1 cellular context compared by ENCODE assay signal in the genomic region with DNA sequence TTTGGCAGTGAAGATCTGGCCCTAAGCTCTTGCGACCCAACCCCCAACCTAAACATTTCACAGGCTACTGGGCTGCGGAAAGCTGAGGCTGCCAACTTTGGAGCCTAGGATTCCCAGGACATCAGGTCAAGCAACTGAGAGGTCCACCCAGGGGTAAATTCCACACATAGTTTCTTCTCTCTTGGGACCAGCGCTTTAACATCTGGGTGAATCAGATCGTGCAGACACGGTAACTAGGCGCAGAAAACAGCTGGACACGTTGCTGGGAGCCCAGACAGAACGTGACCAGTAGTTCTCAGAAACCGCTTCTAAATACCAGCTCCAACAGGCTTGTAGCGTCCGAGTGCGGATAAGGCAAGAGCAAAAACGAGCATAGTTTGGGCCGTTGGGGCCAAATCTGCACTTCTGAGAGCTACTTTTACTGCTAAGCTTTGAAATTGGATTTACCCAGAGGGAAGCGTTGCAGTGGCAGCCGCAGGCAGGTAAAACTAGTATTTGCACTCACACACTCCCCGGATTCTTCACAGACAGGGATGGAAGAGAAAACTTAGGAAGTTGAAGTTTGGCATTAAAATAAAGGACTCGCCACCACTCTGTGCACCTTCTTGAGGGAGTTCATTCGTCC.
TF ChIP-seq lines count a peak whose summit lies in the region.

No MANE protein-coding gene starts in this region.

TF ChIP-seq in HepG2, 621 proteins besides CTCF, POLR2A, EP300 and RAD21 (continued from another document and continues in another):
- TF ChIP-seq ZNF790 (CRISPR knock-in tag; IDR thresholded peaks at IDR 0.05; ENCODE audit: borderline replicate concordance) = no peak
- peak; percentile 77; the same call in 1 of the 2 replicates for TF ChIP-seq BHLHE40 (IDR thresholded peaks at IDR 0.05; ENCODE audit: low read length)
- peak; percentile 8; the same call in 1 of the 2 replicates for TF ChIP-seq HDAC1 (CRISPR knock-in tag; IDR thresholded peaks at IDR 0.05)
- no peak for TF ChIP-seq FLYWCH1 (CRISPR knock-in tag; IDR thresholded peaks at IDR 0.05)
- TF ChIP-seq SP4 (CRISPR knock-in tag; IDR thresholded peaks at IDR 0.05) = no peak
- TF ChIP-seq ZNF24 (IDR thresholded peaks at IDR 0.05) = no peak
- TF ChIP-seq ATM (IDR thresholded peaks at IDR 0.05; ENCODE audit: borderline replicate concordance) = no peak
- TF ChIP-seq ZNF414 (CRISPR knock-in tag; IDR thresholded peaks at IDR 0.05) = no peak
- TF ChIP-seq SAFB2 (CRISPR knock-in tag; IDR thresholded peaks at IDR 0.05; ENCODE audit: borderline replicate concordance, low read depth) = no peak
- peak; percentile 11; the same call in 1 of the 2 replicates for TF ChIP-seq PAXIP1 (CRISPR knock-in tag; conservative IDR thresholded peaks at IDR 0.05)
- TF ChIP-seq ZNF224 (CRISPR knock-in tag; IDR thresholded peaks at IDR 0.05) = peak; percentile 25; the same call in 1 of the 2 replicates
- TF ChIP-seq GATAD2A (CRISPR knock-in tag; IDR thresholded peaks at IDR 0.05) = no peak
- 0 out of 2 replicates have a peak, but pooled peaks have one; percentile 37 for TF ChIP-seq ZNF598 (CRISPR knock-in tag; IDR thresholded peaks at IDR 0.05; ENCODE audit: borderline replicate concordance)
- no peak for TF ChIP-seq GLI4 (CRISPR knock-in tag; IDR thresholded peaks at IDR 0.05; ENCODE audit: borderline replicate concordance)
- no peak for TF ChIP-seq ZFYVE20 (CRISPR knock-in tag; IDR thresholded peaks at IDR 0.05; ENCODE audit: borderline replicate concordance, low read depth)
- no peak for TF ChIP-seq NR2C2 (CRISPR knock-in tag; IDR thresholded peaks at IDR 0.05; ENCODE audit: borderline replicate concordance)
- TF ChIP-seq, protein P1, sequence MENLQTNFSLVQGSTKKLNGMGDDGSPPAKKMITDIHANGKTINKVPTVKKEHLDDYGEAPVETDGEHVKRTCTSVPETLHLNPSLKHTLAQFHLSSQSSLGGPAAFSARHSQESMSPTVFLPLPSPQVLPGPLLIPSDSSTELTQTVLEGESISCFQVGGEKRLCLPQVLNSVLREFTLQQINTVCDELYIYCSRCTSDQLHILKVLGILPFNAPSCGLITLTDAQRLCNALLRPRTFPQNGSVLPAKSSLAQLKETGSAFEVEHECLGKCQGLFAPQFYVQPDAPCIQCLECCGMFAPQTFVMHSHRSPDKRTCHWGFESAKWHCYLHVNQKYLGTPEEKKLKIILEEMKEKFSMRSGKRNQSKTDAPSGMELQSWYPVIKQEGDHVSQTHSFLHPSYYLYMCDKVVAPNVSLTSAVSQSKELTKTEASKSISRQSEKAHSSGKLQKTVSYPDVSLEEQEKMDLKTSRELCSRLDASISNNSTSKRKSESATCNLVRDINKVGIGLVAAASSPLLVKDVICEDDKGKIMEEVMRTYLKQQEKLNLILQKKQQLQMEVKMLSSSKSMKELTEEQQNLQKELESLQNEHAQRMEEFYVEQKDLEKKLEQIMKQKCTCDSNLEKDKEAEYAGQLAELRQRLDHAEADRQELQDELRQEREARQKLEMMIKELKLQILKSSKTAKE (CRISPR knock-in tag; IDR thresholded peaks at IDR 0.05; ENCODE audit: borderline replicate concordance) = no peak
- TF ChIP-seq, protein P2, sequence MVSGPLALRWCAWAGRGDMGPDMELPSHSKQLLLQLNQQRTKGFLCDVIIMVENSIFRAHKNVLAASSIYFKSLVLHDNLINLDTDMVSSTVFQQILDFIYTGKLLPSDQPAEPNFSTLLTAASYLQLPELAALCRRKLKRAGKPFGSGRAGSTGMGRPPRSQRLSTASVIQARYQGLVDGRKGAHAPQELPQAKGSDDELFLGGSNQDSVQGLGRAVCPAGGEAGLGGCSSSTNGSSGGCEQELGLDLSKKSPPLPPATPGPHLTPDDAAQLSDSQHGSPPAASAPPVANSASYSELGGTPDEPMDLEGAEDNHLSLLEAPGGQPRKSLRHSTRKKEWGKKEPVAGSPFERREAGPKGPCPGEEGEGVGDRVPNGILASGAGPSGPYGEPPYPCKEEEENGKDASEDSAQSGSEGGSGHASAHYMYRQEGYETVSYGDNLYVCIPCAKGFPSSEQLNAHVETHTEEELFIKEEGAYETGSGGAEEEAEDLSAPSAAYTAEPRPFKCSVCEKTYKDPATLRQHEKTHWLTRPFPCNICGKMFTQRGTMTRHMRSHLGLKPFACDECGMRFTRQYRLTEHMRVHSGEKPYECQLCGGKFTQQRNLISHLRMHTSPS (CRISPR knock-in tag; IDR thresholded peaks at IDR 0.05; ENCODE audit: low read depth) = no peak
- TF ChIP-seq IKZF1 (IDR thresholded peaks at IDR 0.05) = no peak
- TF ChIP-seq, protein P3, sequence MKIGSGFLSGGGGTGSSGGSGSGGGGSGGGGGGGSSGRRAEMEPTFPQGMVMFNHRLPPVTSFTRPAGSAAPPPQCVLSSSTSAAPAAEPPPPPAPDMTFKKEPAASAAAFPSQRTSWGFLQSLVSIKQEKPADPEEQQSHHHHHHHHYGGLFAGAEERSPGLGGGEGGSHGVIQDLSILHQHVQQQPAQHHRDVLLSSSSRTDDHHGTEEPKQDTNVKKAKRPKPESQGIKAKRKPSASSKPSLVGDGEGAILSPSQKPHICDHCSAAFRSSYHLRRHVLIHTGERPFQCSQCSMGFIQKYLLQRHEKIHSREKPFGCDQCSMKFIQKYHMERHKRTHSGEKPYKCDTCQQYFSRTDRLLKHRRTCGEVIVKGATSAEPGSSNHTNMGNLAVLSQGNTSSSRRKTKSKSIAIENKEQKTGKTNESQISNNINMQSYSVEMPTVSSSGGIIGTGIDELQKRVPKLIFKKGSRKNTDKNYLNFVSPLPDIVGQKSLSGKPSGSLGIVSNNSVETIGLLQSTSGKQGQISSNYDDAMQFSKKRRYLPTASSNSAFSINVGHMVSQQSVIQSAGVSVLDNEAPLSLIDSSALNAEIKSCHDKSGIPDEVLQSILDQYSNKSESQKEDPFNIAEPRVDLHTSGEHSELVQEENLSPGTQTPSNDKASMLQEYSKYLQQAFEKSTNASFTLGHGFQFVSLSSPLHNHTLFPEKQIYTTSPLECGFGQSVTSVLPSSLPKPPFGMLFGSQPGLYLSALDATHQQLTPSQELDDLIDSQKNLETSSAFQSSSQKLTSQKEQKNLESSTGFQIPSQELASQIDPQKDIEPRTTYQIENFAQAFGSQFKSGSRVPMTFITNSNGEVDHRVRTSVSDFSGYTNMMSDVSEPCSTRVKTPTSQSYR (CRISPR knock-in tag; IDR thresholded peaks at IDR 0.05; ENCODE audit: borderline replicate concordance) = peak; percentile 49; the same call in 1 of the 2 replicates
- TF ChIP-seq ZNF878 (CRISPR knock-in tag; IDR thresholded peaks at IDR 0.05) = no peak
- TF ChIP-seq TP53 (CRISPR knock-in tag; conservative IDR thresholded peaks at IDR 0.05) = no peak
- TF ChIP-seq, protein P4, sequence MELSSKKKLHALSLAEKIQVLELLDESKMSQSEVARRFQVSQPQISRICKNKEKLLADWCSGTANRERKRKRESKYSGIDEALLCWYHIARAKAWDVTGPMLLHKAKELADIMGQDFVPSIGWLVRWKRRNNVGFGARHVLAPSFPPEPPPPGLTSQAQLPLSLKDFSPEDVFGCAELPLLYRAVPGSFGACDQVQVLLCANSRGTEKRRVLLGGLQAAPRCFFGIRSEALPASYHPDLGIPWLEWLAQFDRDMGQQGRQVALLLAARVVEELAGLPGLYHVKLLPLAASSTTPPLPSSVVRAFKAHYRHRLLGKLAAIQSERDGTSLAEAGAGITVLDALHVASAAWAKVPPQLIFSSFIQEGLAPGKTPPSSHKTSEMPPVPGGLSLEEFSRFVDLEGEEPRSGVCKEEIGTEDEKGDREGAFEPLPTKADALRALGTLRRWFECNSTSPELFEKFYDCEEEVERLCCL (CRISPR knock-in tag; IDR thresholded peaks at IDR 0.05; ENCODE audit: borderline replicate concordance) = no peak
- 0 out of 2 replicates have a peak, but pooled peaks have one; percentile 6 for TF ChIP-seq ZSCAN29 (CRISPR knock-in tag; conservative IDR thresholded peaks at IDR 0.05)
- TF ChIP-seq ZNF558 (CRISPR knock-in tag; IDR thresholded peaks at IDR 0.05; ENCODE audit: borderline replicate concordance) = no peak; the same call in none of the 2 replicates
- TF ChIP-seq MLXIP (CRISPR knock-in tag; IDR thresholded peaks at IDR 0.05; ENCODE audit: borderline replicate concordance) = no peak
- TF ChIP-seq, protein P5, sequence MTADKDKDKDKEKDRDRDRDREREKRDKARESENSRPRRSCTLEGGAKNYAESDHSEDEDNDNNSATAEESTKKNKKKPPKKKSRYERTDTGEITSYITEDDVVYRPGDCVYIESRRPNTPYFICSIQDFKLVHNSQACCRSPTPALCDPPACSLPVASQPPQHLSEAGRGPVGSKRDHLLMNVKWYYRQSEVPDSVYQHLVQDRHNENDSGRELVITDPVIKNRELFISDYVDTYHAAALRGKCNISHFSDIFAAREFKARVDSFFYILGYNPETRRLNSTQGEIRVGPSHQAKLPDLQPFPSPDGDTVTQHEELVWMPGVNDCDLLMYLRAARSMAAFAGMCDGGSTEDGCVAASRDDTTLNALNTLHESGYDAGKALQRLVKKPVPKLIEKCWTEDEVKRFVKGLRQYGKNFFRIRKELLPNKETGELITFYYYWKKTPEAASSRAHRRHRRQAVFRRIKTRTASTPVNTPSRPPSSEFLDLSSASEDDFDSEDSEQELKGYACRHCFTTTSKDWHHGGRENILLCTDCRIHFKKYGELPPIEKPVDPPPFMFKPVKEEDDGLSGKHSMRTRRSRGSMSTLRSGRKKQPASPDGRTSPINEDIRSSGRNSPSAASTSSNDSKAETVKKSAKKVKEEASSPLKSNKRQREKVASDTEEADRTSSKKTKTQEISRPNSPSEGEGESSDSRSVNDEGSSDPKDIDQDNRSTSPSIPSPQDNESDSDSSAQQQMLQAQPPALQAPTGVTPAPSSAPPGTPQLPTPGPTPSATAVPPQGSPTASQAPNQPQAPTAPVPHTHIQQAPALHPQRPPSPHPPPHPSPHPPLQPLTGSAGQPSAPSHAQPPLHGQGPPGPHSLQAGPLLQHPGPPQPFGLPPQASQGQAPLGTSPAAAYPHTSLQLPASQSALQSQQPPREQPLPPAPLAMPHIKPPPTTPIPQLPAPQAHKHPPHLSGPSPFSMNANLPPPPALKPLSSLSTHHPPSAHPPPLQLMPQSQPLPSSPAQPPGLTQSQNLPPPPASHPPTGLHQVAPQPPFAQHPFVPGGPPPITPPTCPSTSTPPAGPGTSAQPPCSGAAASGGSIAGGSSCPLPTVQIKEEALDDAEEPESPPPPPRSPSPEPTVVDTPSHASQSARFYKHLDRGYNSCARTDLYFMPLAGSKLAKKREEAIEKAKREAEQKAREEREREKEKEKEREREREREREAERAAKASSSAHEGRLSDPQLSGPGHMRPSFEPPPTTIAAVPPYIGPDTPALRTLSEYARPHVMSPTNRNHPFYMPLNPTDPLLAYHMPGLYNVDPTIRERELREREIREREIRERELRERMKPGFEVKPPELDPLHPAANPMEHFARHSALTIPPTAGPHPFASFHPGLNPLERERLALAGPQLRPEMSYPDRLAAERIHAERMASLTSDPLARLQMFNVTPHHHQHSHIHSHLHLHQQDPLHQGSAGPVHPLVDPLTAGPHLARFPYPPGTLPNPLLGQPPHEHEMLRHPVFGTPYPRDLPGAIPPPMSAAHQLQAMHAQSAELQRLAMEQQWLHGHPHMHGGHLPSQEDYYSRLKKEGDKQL (CRISPR knock-in tag; IDR thresholded peaks at IDR 0.05; ENCODE audit: low read depth) = 0 out of 2 replicates have a peak, but pooled peaks have one; percentile 8
- TF ChIP-seq, protein P6, sequence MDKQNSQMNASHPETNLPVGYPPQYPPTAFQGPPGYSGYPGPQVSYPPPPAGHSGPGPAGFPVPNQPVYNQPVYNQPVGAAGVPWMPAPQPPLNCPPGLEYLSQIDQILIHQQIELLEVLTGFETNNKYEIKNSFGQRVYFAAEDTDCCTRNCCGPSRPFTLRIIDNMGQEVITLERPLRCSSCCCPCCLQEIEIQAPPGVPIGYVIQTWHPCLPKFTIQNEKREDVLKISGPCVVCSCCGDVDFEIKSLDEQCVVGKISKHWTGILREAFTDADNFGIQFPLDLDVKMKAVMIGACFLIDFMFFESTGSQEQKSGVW (CRISPR knock-in tag; IDR thresholded peaks at IDR 0.05; ENCODE audit: borderline replicate concordance) = no peak
- TF ChIP-seq NFATC3 (CRISPR knock-in tag; IDR thresholded peaks at IDR 0.05) = 0 out of 2 replicates have a peak, but pooled peaks have one; percentile 48
- no peak for TF ChIP-seq ATF7-NPFF (CRISPR knock-in tag; IDR thresholded peaks at IDR 0.05; ENCODE audit: low read depth)
